In genomic region chr7:11373546-11374142, GRCh38 we compare ENCODE assay signal across 8 cellular contexts.
DNase-seq lines count a peak whose midpoint lies in the region; ATAC-seq and TF ChIP-seq lines count a peak whose summit lies in the region.

No MANE protein-coding gene starts in this region.

- no peaks in the 10 kb centered on the region for H3K4me1 Mint-ChIP-seq in activated T-helper 1 cell treated with anti-CD3 and anti-CD28 coated beads, Interleukin-12 subunit alpha, Interleukin-12 subunit beta, Interleukin-2, Interleukin-4 antibody, amounts not matched to agents 30 ng/mL and 10 ng/mL and 1 ng/mL, durations not matched to agents 14 hours and 24 hours and 36 hours (ENCODE audit: low read depth)

- H3K27ac Mint-ChIP-seq in activated T-helper 1 cell treated with anti-CD3 and anti-CD28 coated beads, Interleukin-12 subunit alpha, Interleukin-12 subunit beta, Interleukin-2, Interleukin-4 antibody, amounts not matched to agents 30 ng/mL and 10 ng/mL and 1 ng/mL, durations not matched to agents 14 hours and 24 hours and 36 hours, result no peak overlapping the region

- TF ChIP-seq CTCF in brain microvascular endothelial cell (IDR thresholded peaks at IDR 0.05; ENCODE audit: low read depth, low read length, missing control alignments) (peak; percentile 41), parathyroid adenoma (IDR thresholded peaks at IDR 0.05) (peak; percentile 58)

- H3K9me3 ChIP-seq in parathyroid adenoma (ENCODE audit: control insufficient read depth, low read length), result no peaks in the 10 kb centered on the region

- no peak overlapping the region for H2AFZ ChIP-seq in parathyroid adenoma

- H3K4me3 Mint-ChIP-seq in activated T-helper 1 cell treated with anti-CD3 and anti-CD28 coated beads, Interleukin-12 subunit alpha, Interleukin-12 subunit beta, Interleukin-2, Interleukin-4 antibody, amounts not matched to agents 30 ng/mL and 10 ng/mL and 1 ng/mL, durations not matched to agents 14 hours and 24 hours and 36 hours, result no peak overlapping the region

- H3K9ac ChIP-seq in parathyroid adenoma, result no peak overlapping the region

- H3K27me3 ChIP-seq in brain microvascular endothelial cell (replicated peaks) (no peaks in the 10 kb centered on the region), parathyroid adenoma (ENCODE audit: control insufficient read depth, insufficient read depth, low read length) (no peaks in the 10 kb centered on the region)

- H3K36me3 ChIP-seq in brain microvascular endothelial cell (replicated peaks) (no peaks in the 10 kb centered on the region), parathyroid adenoma (ENCODE audit: control insufficient read depth, insufficient read depth, low read length) (no peaks in the 10 kb centered on the region)

- H3K4me1 ChIP-seq in parathyroid adenoma, result no peaks in the 10 kb centered on the region

- H3K4me3 ChIP-seq in brain microvascular endothelial cell (ENCODE audit: low read depth, low read length), result no peak overlapping the region
- no peak overlapping the region for H3K4me3 ChIP-seq in parathyroid adenoma (ENCODE audit: low read depth, low read length)

- no peak for ATAC-seq in HG02798 (IDR thresholded peaks at IDR 0.05; ENCODE audit: poor library complexity, unreplicated experiment)

- no peak overlapping the region for H3K4me2 ChIP-seq in parathyroid adenoma (ENCODE audit: low read length)

- no peaks in the 10 kb centered on the region for H3K79me2 ChIP-seq in parathyroid adenoma

- H3K36me3 Mint-ChIP-seq in activated T-helper 1 cell treated with anti-CD3 and anti-CD28 coated beads, Interleukin-12 subunit alpha, Interleukin-12 subunit beta, Interleukin-2, Interleukin-4 antibody, amounts not matched to agents 30 ng/mL and 10 ng/mL and 1 ng/mL, durations not matched to agents 14 hours and 24 hours and 36 hours (ENCODE audit: low read depth), result no peaks in the 10 kb centered on the region

- no peaks in the 10 kb centered on the region for H3K9me3 Mint-ChIP-seq in activated T-helper 1 cell treated with anti-CD3 and anti-CD28 coated beads, Interleukin-12 subunit alpha, Interleukin-12 subunit beta, Interleukin-2, Interleukin-4 antibody, amounts not matched to agents 30 ng/mL and 10 ng/mL and 1 ng/mL, durations not matched to agents 14 hours and 24 hours and 36 hours

- H3K27me3 Mint-ChIP-seq in activated T-helper 1 cell treated with anti-CD3 and anti-CD28 coated beads, Interleukin-12 subunit alpha, Interleukin-12 subunit beta, Interleukin-2, Interleukin-4 antibody, amounts not matched to agents 30 ng/mL and 10 ng/mL and 1 ng/mL, durations not matched to agents 14 hours and 24 hours and 36 hours (ENCODE audit: insufficient read depth), result no peaks in the 10 kb centered on the region

- peak; percentile 2 to 7 for DNase-seq in NCI-H2081 (lab: John Stamatoyannopoulos, UW)
- no peak for DNase-seq in NCI-H2081 treated with DMSO at 0.1 percent for 48 hours (lab: John Stamatoyannopoulos, UW)
- DNase-seq in NAMALWA (ENCODE audit: low spot score), result peak; percentile 66
- DNase-seq in brain microvascular endothelial cell, result no peak
- DNase-seq in stimulated activated naive CD4-positive, alpha-beta T cell (lab: John Stamatoyannopoulos, UW), result no peak
- no peak for DNase-seq in activated T-helper 1 cell treated with anti-CD3 and anti-CD28 coated beads, Interleukin-12 subunit alpha, Interleukin-12 subunit beta, Interleukin-2, Interleukin-4 antibody, amounts not matched to agents 30 ng/mL and 10 ng/mL and 1 ng/mL, durations not matched to agents 14 hours and 24 hours and 36 hours (ENCODE audit: low spot score)

- intact Hi-C loops in activated T-helper 1 cell treated with anti-CD3 and anti-CD28 coated beads, Interleukin-12 subunit alpha, Interleukin-12 subunit beta, Interleukin-2, Interleukin-4 antibody, amounts not matched to agents 30 ng/mL and 10 ng/mL and 1 ng/mL, durations not matched to agents 14 hours and 24 hours and 36 hours (cut with micrococcal nuclease), result no loop called here

- no peak overlapping the region for H3K27ac ChIP-seq in brain microvascular endothelial cell
- no peak overlapping the region for H3K27ac ChIP-seq in parathyroid adenoma

- in situ Hi-C loops in brain microvascular endothelial cell (cut with HindIII; ENCODE audit: low pct_ligation_motif_present, low sequenced_read_pairs), result no loop called here

Comparison
In these comparisons a context has a peak if more than half of its experiments do, and no peak if none do; other contexts are left out.
1. DNase-seq: peak in NCI-H2081 (2 of 2) and NAMALWA (single experiment); none in NCI-H2081 treated with DMSO at 0.1 percent for 48 hours (single experiment), brain microvascular endothelial cell (single experiment), stimulated activated naive CD4-positive, alpha-beta T cell (0 of 6) and activated T-helper 1 cell treated with anti-CD3 and anti-CD28 coated beads, Interleukin-12 subunit alpha, Interleukin-12 subunit beta, Interleukin-2, Interleukin-4 antibody, amounts not matched to agents 30 ng/mL and 10 ng/mL and 1 ng/mL, durations not matched to agents 14 hours and 24 hours and 36 hours (single experiment).